In genomic region chr19:57191141-57192063, GRCh38 we compare ENCODE assay signal across 1 cellular context.
TF ChIP-seq lines count a peak whose summit lies in the region.

Gene ZNF264 (plus strand): TSS chr19:57191500. CDS start chr19:57191914, 414 bp downstream.

TF ChIP-seq in A549, 52 proteins besides CTCF, POLR2A, EP300 and RAD21 (continued from another document):
- peak; percentile 88 for TF ChIP-seq MAX (IDR thresholded peaks at IDR 0.05)
- no peak for TF ChIP-seq HDAC2 (IDR thresholded peaks at IDR 0.05)
- TF ChIP-seq ZFP36 (IDR thresholded peaks at IDR 0.05; ENCODE audit: borderline replicate concordance, partially characterized antibody), result no peak
- no peak for TF ChIP-seq RFX5 (IDR thresholded peaks at IDR 0.05)
- TF ChIP-seq NR3C1 (IDR thresholded peaks at IDR 0.05), result no peak
